In genomic region chr13:41765813-41766212, GRCh38 we compare ENCODE assay signal across 1 cellular context.
TF ChIP-seq lines count a peak whose summit lies in the region.

No MANE protein-coding gene starts in this region.

TF ChIP-seq in K562, 482 proteins besides CTCF, POLR2A, EP300 and RAD21 (continued from another document):
- TF ChIP-seq DEAF1 (CRISPR knock-in tag; IDR thresholded peaks at IDR 0.05), result no peak
- TF ChIP-seq REST (CRISPR knock-in tag; IDR thresholded peaks at IDR 0.05; ENCODE audit: low read depth), result no peak
- TF ChIP-seq XRCC5 (IDR thresholded peaks at IDR 0.05; ENCODE audit: low read depth, low read length), result no peak
- no peak for TF ChIP-seq CEBPZ (IDR thresholded peaks at IDR 0.05; ENCODE audit: borderline replicate concordance, low read depth, low read length)
- TF ChIP-seq TSHZ1 (CRISPR knock-in tag; IDR thresholded peaks at IDR 0.05), result no peak
- no peak for TF ChIP-seq ETS1 (conservative IDR thresholded peaks at IDR 0.05; ENCODE audit: control insufficient read depth, low read depth, low read length)
